Comparison of ENCODE assay signal across 32 cellular contexts in genomic region chr6:42963179-42963854, GRCh38. TPM values are rescaled to one million over a fixed set of nuclear protein-coding genes. Genes with fewer than 3 reads are reported as not detected.
"Had no signal": no experiment of that assay in that cellular context is flagged by ENCODE, and none has a peak within 500 bp of the region (broad histone marks: within the 10 kb centered on the region; RNA-seq: fewer than 3 reads in every experiment).

No MANE protein-coding gene starts in this region.

- ATAC-seq: effector memory CD8-positive, alpha-beta T cell; gastrocnemius medialis; sciatic nerve had no signal

- H3K27me3 Mint-ChIP-seq: activated naive CD8-positive, alpha-beta T cell treated with anti-CD3 and anti-CD28 coated beads for 36 hours; effector memory CD8-positive, alpha-beta T cell; stimulated activated memory B cell treated with anti-CD40 and anti-IgM and Interleukin-4, amounts not matched to agents 10 μg/mL and 1 μg/mL and 100 μg/mL, for 72 hours had no signal

- H3K4me3 ChIP-seq: adrenal gland, cardiac muscle cell, gastrocnemius medialis, ovary, skin epidermis, uterus had no signal

- H3K27me3 ChIP-seq: adrenal gland, gastrocnemius medialis, ovary, uterus had no signal

- FAIRE-seq: keratinocyte had no signal

- H3K27ac Mint-ChIP-seq: activated naive CD4-positive, alpha-beta T cell treated with anti-CD3 and anti-CD28 coated beads for 36 hours; activated naive CD8-positive, alpha-beta T cell treated with anti-CD3 and anti-CD28 coated beads for 36 hours; activated T-helper 1 cell treated with anti-CD3 and anti-CD28 coated beads, Interleukin-12 subunit alpha, Interleukin-12 subunit beta, Interleukin-2, Interleukin-4 antibody, amounts not matched to agents 30 ng/mL and 10 ng/mL and 1 ng/mL, durations not matched to agents 14 hours and 24 hours and 36 hours; effector memory CD8-positive, alpha-beta T cell; mesothelial cell of epicardium; nephron progenitor cell; progenitor cell of endocrine pancreas; stimulated activated memory B cell treated with anti-CD40 and anti-IgM and Interleukin-4, amounts not matched to agents 10 μg/mL and 1 μg/mL and 100 μg/mL, for 72 hours; stimulated activated naive CD8-positive, alpha-beta T cell treated with anti-CD3 and anti-CD28 coated beads, Interleukin-15, amount 100 ng/mL, for 72 hours; type B pancreatic cell had no signal

- H3K27ac ChIP-seq: adrenal gland, cardiac muscle cell, gastrocnemius medialis, ovary, skin epidermis, uterus had no signal

- H3K9me3 ChIP-seq: adrenal gland, gastrocnemius medialis, ovary, uterus had no signal

- H3K36me3 ChIP-seq: cardiac muscle cell, uterus had no signal

- H3K9me3 Mint-ChIP-seq: activated naive CD4-positive, alpha-beta T cell treated with anti-CD3 and anti-CD28 coated beads for 36 hours; activated naive CD8-positive, alpha-beta T cell treated with anti-CD3 and anti-CD28 coated beads for 36 hours; activated T-helper 1 cell treated with anti-CD3 and anti-CD28 coated beads, Interleukin-12 subunit alpha, Interleukin-12 subunit beta, Interleukin-2, Interleukin-4 antibody, amounts not matched to agents 30 ng/mL and 10 ng/mL and 1 ng/mL, durations not matched to agents 14 hours and 24 hours and 36 hours; brain; effector memory CD8-positive, alpha-beta T cell; mesothelial cell of epicardium; naive B cell; stimulated activated memory B cell treated with anti-CD40 and anti-IgM and Interleukin-4, amounts not matched to agents 10 μg/mL and 1 μg/mL and 100 μg/mL, for 72 hours; stimulated activated naive CD8-positive, alpha-beta T cell treated with anti-CD3 and anti-CD28 coated beads, Interleukin-15, amount 100 ng/mL, for 72 hours; type B pancreatic cell had no signal

- H3K36me3 Mint-ChIP-seq: type B pancreatic cell had no signal

- H3K4me3 Mint-ChIP-seq: activated naive CD4-positive, alpha-beta T cell treated with anti-CD3 and anti-CD28 coated beads for 36 hours; activated naive CD8-positive, alpha-beta T cell treated with anti-CD3 and anti-CD28 coated beads for 36 hours; activated T-helper 1 cell treated with anti-CD3 and anti-CD28 coated beads, Interleukin-12 subunit alpha, Interleukin-12 subunit beta, Interleukin-2, Interleukin-4 antibody, amounts not matched to agents 30 ng/mL and 10 ng/mL and 1 ng/mL, durations not matched to agents 14 hours and 24 hours and 36 hours; effector memory CD8-positive, alpha-beta T cell; mesothelial cell of epicardium; nephron progenitor cell; stimulated activated memory B cell treated with anti-CD40 and anti-IgM and Interleukin-4, amounts not matched to agents 10 μg/mL and 1 μg/mL and 100 μg/mL, for 72 hours; stimulated activated naive CD8-positive, alpha-beta T cell treated with anti-CD3 and anti-CD28 coated beads, Interleukin-15, amount 100 ng/mL, for 72 hours had no signal

- DNase-seq: activated CD4-positive, alpha-beta T cell treated with anti-CD3 and anti-CD28 coated beads for 1 hour; activated CD8-positive, alpha-beta memory T cell treated with anti-CD3 and anti-CD28 coated beads for 24 hours; activated T-cell treated with anti-CD3 and anti-CD28 coated beads, Interleukin-2, amount 50 U/mL, for 1 hour; aorta; cortex of kidney; effector memory CD8-positive, alpha-beta T cell; gastrocnemius medialis; hippocampal formation; naive B cell; ovary; substantia nigra; T1000; uterus had no signal

RNA-seq across cellular contexts. Expression of gene GNMT, which starts 2.8 kb away (rescaled TPM):
- total RNA-seq: activated naive CD4-positive, alpha-beta T cell treated with anti-CD3 and anti-CD28 coated beads for 36 hours; chondrocyte had no signal

RNA-seq across cellular contexts. Expression of gene PTCRA, which starts 47.5 kb away (rescaled TPM):
- total RNA-seq: activated naive CD4-positive, alpha-beta T cell treated with anti-CD3 and anti-CD28 coated beads for 36 hours; activated naive CD8-positive, alpha-beta T cell treated with anti-CD3 and anti-CD28 coated beads for 36 hours; activated T-helper 1 cell treated with anti-CD3 and anti-CD28 coated beads, Interleukin-12 subunit alpha, Interleukin-12 subunit beta, Interleukin-2, Interleukin-4 antibody, amounts not matched to agents 30 ng/mL and 10 ng/mL and 1 ng/mL, durations not matched to agents 14 hours and 24 hours and 36 hours; aorta; cardiac muscle cell; chondrocyte; gastrocnemius medialis; left colon; lower leg skin; mesothelial cell of epicardium; progenitor cell of endocrine pancreas; renal cortical epithelial cell had no signal
- polyA plus RNA-seq: adrenal gland, aorta, cardiac muscle cell, keratinocyte, ovary had no signal
